Comparison of ENCODE assay signal across 14 cellular contexts in genomic region chr12:132062481-132062880, GRCh38.
"Had no signal": no experiment of that assay in that cellular context is flagged by ENCODE, and none has a peak within 500 bp of the region (broad histone marks: within the 10 kb centered on the region; RNA-seq: fewer than 3 reads in every experiment).

No MANE protein-coding gene starts in this region.

- H3K27me3 ChIP-seq: heart left ventricle, neutrophil, right atrium auricular region, sigmoid colon had no signal

- H3K27me3 Mint-ChIP-seq: naive thymus-derived CD4-positive, alpha-beta T cell; type B pancreatic cell had no signal

- H3K4me1 ChIP-seq: right atrium auricular region had no signal

- H3K9me3 ChIP-seq: heart left ventricle, neutrophil, right atrium auricular region, sigmoid colon had no signal

- DNase-seq: effector memory CD4-positive, alpha-beta T cell; heart left ventricle; hippocampal formation; left colon; mammary epithelial cell; naive thymus-derived CD4-positive, alpha-beta T cell; sigmoid colon; small intestine; stimulated activated CD4-positive, alpha-beta T cell treated with anti-CD3 and anti-CD28 coated beads, Interleukin-2, amount 100 ng/mL, for 48 hours; stimulated activated naive CD4-positive, alpha-beta T cell treated with Interleukin-2 at 50 U/mL for 16 hours had no signal

- H3K4me3 Mint-ChIP-seq: naive thymus-derived CD4-positive, alpha-beta T cell; type B pancreatic cell had no signal

- H3K4me3 ChIP-seq: heart left ventricle, right atrium auricular region, sigmoid colon had no signal

- H3K27ac ChIP-seq: heart left ventricle, neutrophil, right atrium auricular region, sigmoid colon had no signal

- H3K9me3 Mint-ChIP-seq: type B pancreatic cell had no signal

- ATAC-seq: esophagus mucosa; heart left ventricle; left colon; naive thymus-derived CD4-positive, alpha-beta T cell had no signal

- H3K27ac Mint-ChIP-seq: type B pancreatic cell had no signal
